ENCODE assay signal across 8 cellular contexts in genomic region chr17:82716383-82717181, GRCh38. TPM values are rescaled to one million over a fixed set of nuclear protein-coding genes. Genes with fewer than 3 reads are reported as not detected.
DNase-seq lines count a peak whose midpoint lies in the region; ATAC-seq, FAIRE-seq and TF ChIP-seq lines count a peak whose summit lies in the region.

A gene with protein sequence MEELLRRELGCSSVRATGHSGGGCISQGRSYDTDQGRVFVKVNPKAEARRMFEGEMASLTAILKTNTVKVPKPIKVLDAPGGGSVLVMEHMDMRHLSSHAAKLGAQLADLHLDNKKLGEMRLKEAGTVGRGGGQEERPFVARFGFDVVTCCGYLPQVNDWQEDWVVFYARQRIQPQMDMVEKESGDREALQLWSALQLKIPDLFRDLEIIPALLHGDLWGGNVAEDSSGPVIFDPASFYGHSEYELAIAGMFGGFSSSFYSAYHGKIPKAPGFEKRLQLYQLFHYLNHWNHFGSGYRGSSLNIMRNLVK (plus strand): TSS chr17:82716706. CDS start chr17:82716756, 50 bp downstream.

- POLR2A ChIA-PET in A673 (lab: Charles Lee; ENCODE audit: low non-redundant PET), result interaction anchor here (0.5 to 0.7 kb wide), 2 partner anchors 331 to 791 kb away, joined by 3 to 10 read pairs; no protein-coding TSS in a partner anchor

- ATAC-seq in GM18909 (IDR thresholded peaks at IDR 0.05; ENCODE audit: poor library complexity, unreplicated experiment) (peak; percentile 59), HG03280 (IDR thresholded peaks at IDR 0.05; ENCODE audit: unreplicated experiment) (peak; percentile 77)

- TF ChIP-seq CTCF in A673 (conservative IDR thresholded peaks at IDR 0.05; ENCODE audit: low read depth, low read length), result no peak
- no peak for TF ChIP-seq CTCF in kidney (IDR thresholded peaks at IDR 0.05; ENCODE audit: borderline replicate concordance, extremely low read depth, insufficient read depth)

- no peak for FAIRE-seq in kidney (lab: Jason Lieb, UNC)

- H3K27me3 ChIP-seq in A673 (replicated peaks; ENCODE audit: insufficient read depth, low read depth, low read length, poor library complexity), result no peaks in the 10 kb centered on the region

- peaks cover 13% of the 10 kb centered on the region for H3K4me1 ChIP-seq in A673 (ENCODE audit: insufficient read depth, low read length, poor library complexity, severe bottlenecking)
- H3K4me1 ChIP-seq in kidney (ENCODE audit: control insufficient read depth in 1 of 2, insufficient read depth in 1 of 2, low read depth in 1 of 2, low read length in 2 of 2), result peaks cover 10 to 17% of the 10 kb centered on the region in 2 donors

- CTCF ChIA-PET in A673 (lab: Charles Lee), result interaction anchor here (0.7 kb wide), 1 partner anchor 105 kb away, joined by 8 read pairs; no protein-coding TSS in a partner anchor

- DNase-seq in A673 (ENCODE audit: low spot score) (peak; percentile 95), NCI-H460 (ENCODE audit: extremely low read depth, low read depth) (peak; percentile 89), cerebellar cortex (ENCODE audit: low spot score) (peak; percentile 88), kidney (peak; percentile 97)
- DNase-seq in activated CD4-positive, alpha-beta T cell treated with anti-CD3 and anti-CD28 coated beads for 1 hour, result peak; percentile 88
- DNase-seq in stimulated activated CD4-positive, alpha-beta T cell treated with anti-CD3 and anti-CD28 coated beads, Interleukin-12 subunit alpha, Interleukin-12 subunit beta, amount 100 ng/mL, for 48 hours (ENCODE audit: low read depth in 2 of 3, low spot score in 1 of 3), result peak; percentile 75 to 91 (median 82)

- intact Hi-C loops in A673 (cut with micrococcal nuclease; ENCODE audit: unreplicated experiment) (no loop called here), kidney (cut with DNase I) (no loop called here)

- H3K36me3 ChIP-seq in A673 (ENCODE audit: insufficient read depth, low read length, poor library complexity, severe bottlenecking), result peaks cover 5% of the 10 kb centered on the region
- peaks cover 0 to 6% of the 10 kb centered on the region in 2 donors for H3K36me3 ChIP-seq in kidney (ENCODE audit: control insufficient read depth in 1 of 2, insufficient read depth in 2 of 2, low read length in 2 of 2)

- BruUV-seq in A673 (replicated peaks; lab: Mats Ljungman, UMichigan), result no TSS peak

- peak within 1 kb of the TSS; percentile 24 to 61 for H3K9ac ChIP-seq in kidney (ENCODE audit: low read length in 2 of 2)

- H3K4me3 ChIP-seq in A673 (ENCODE audit: low read depth, low read length, poor library complexity, severe bottlenecking) (peak within 1 kb of the TSS; percentile 98), kidney (ENCODE audit: low read length in 2 of 2) (peak within 1 kb of the TSS; percentile 71 to 82)

- H3K9me3 ChIP-seq in A673 (ENCODE audit: low read depth, low read length, poor library complexity, severe bottlenecking), result no peaks in the 10 kb centered on the region
- H3K9me3 ChIP-seq in kidney (ENCODE audit: control insufficient read depth in 1 of 2, low read length in 2 of 2), result no peaks in the 10 kb centered on the region

- H3K27ac ChIP-seq in A673 (ENCODE audit: low read depth, low read length, poor library complexity, severe bottlenecking), result peak within 1 kb of the TSS; percentile 89
- H3K27ac ChIP-seq in kidney (ENCODE audit: low read depth in 2 of 2, low read length in 2 of 2), result peak within 1 kb of the TSS; percentile 65 to 72

RNA-seq across cellular contexts. Expression of the gene that starts here (rescaled TPM):
- total RNA-seq in A673 (2021), result 35.4 and 43.2 TPM in 2 replicates
- total RNA-seq in NCI-H460 (2014; rRNA removed; shearing (Covaris generic)), result 10.6 and 16.4 TPM in 2 replicates
- polyA plus RNA-seq in NCI-H460 (2014; cell fraction: nucleus; rRNA removed), result 20.6 and 23.2 TPM in 2 replicates
- 30.6 TPM for total RNA-seq in kidney
- polyA plus RNA-seq in kidney (ENCODE audit: insufficient read depth, low read depth, low replicate concordance), result 36.6 TPM

Comparison
In these comparisons a context has a peak if more than half of its experiments do, and no peak if none do; other contexts are left out.
1. Peak in every context shown above with its lines: DNase-seq, ATAC-seq, H3K4me3 ChIP-seq and H3K27ac ChIP-seq.